Comparison of ENCODE assay signal across 9 cellular contexts in genomic region chr6:32004393-32004792, GRCh38. TPM values are rescaled to one million over a fixed set of nuclear protein-coding genes. Genes with fewer than 3 reads are reported as not detected.
DNase-seq lines count a peak whose midpoint lies in the region; ATAC-seq and TF ChIP-seq lines count a peak whose summit lies in the region.
"Not testable (repeated sequence)": the region's sequence is repeated elsewhere in the genome, so short reads cannot be mapped to it uniquely, and the experiment has no call there.
"Had no signal": no experiment of that assay in that cellular context is flagged by ENCODE, and none has a peak within 500 bp of the region (broad histone marks: within the 10 kb centered on the region; RNA-seq: fewer than 3 reads in every experiment).

No MANE protein-coding gene starts in this region.

- intact Hi-C loops in right lobe of liver (cut with DNase I); posterior vena cava (cut with DNase I); upper lobe of right lung (cut with DNase I): not testable (repeated sequence)

- H3K36me3 ChIP-seq in right lobe of liver, upper lobe of right lung: not testable (repeated sequence)

- not testable (repeated sequence) for TF ChIP-seq POLR2A in right lobe of liver (IDR thresholded peaks at IDR 0.05)

- peak overlapping the region in 1 of 3 donors; percentile 73 for H3K27ac ChIP-seq in right lobe of liver
- not testable (repeated sequence) for H3K27ac ChIP-seq in upper lobe of right lung

- H3K4me3 ChIP-seq in right lobe of liver, upper lobe of right lung: not testable (repeated sequence)

- H3K27me3 ChIP-seq in right lobe of liver, upper lobe of right lung: not testable (repeated sequence)

- in situ Hi-C loops in KBM-7 (cut with MboI; ENCODE audit: low pct_unique_long_range_greater_than_20kb, low sequenced_read_pairs) = not testable (repeated sequence)

- 83% methylated on average over 3 of the region's 4 CpGs for WGBS in right lobe of liver (ENCODE audit: insufficient coverage, low coverage, low lambda C conversion rate, missing lambda C conversion rate)

- not testable (repeated sequence) for H3K9me3 ChIP-seq in right lobe of liver, upper lobe of right lung

- peak; percentile 4 for ATAC-seq in left lobe of liver
- peak in 3 of 4 donors; percentile 0 to 45 (median 14) for ATAC-seq in right lobe of liver
- not testable (repeated sequence) for ATAC-seq in upper lobe of right lung

- DNase-seq in KBM-7 (peak; percentile 21), left lobe of liver (ENCODE audit: low spot score) (peak; percentile 45), right lobe of liver (peak; percentile 22 to 56 (median 43)), posterior vena cava (ENCODE audit: low spot score) (peak; percentile 7), upper lobe of right lung (peak; percentile 21)
- DNase-seq in activated CD8-positive, alpha-beta memory T cell treated with anti-CD3 and anti-CD28 coated beads, Interleukin-2, amount 50 U/mL, for 48 hours = peak; percentile 34

- not testable (repeated sequence) for H3K4me1 ChIP-seq in right lobe of liver, upper lobe of right lung

- not testable (repeated sequence) for TF ChIP-seq CTCF in right lobe of liver (IDR thresholded peaks at IDR 0.05); upper lobe of right lung (IDR thresholded peaks at IDR 0.05)

RNA-seq across cellular contexts. Expression of gene C4B, which starts 10.2 kb away (rescaled TPM):
- total RNA-seq in left lobe of liver = 2,468 TPM
- total RNA-seq in right lobe of liver = 1,000 to 10,000 TPM; 1,420 to 2,805 (median 2,265) TPM
- 100 to 1,000 TPM in 1 of 2 donors, 10 to 100 TPM in 1; 45.4 to 121 TPM for total RNA-seq in posterior vena cava
- total RNA-seq in upper lobe of right lung = 166 TPM

RNA-seq across cellular contexts. Expression of gene C4A, which starts 22.5 kb away (rescaled TPM):
- total RNA-seq in left lobe of liver (2,044 TPM), right lobe of liver (1,000 to 10,000 TPM; 1,495 to 2,818 (median 2,205) TPM), posterior vena cava (10 to 100 TPM; 27.5 to 51.7 TPM), upper lobe of right lung (200 TPM)

RNA-seq across cellular contexts. Expression of gene DXO, which starts 32.5 kb away (rescaled TPM):
- total RNA-seq in left lobe of liver (15.5 TPM), right lobe of liver (10 to 100 TPM in 5 of 6 experiments, 1 to 10 TPM in 1; 9.8 to 14.6 (median 12.1) TPM), posterior vena cava (10 to 100 TPM; 14.5 to 15.5 TPM), upper lobe of right lung (20.5 TPM)

RNA-seq across cellular contexts. Expression of gene CYP21A2, which starts 33.8 kb away (rescaled TPM):
- total RNA-seq in left lobe of liver (9.0 TPM), right lobe of liver (10 to 100 TPM in 3 of 6 experiments, 1 to 10 TPM in 3; 5.7 to 60.7 (median 14.0) TPM), posterior vena cava (1 to 10 TPM in 1 of 2 donors, under 1 TPM in 1; 0.56 to 2.5 TPM), upper lobe of right lung (0.61 TPM)
- total RNA-seq: Caco-2, GM23248, H7 had no signal

RNA-seq across cellular contexts. Expression of gene SKIC2, which starts 45.4 kb away (rescaled TPM):
- total RNA-seq in left lobe of liver (50.2 TPM), right lobe of liver (10 to 100 TPM; 26.3 to 73.1 (median 47.1) TPM), posterior vena cava (10 to 100 TPM; 41.6 to 42.9 TPM), upper lobe of right lung (58.8 TPM)
